25 cellular contexts compared by ENCODE assay signal in the genomic region with DNA sequence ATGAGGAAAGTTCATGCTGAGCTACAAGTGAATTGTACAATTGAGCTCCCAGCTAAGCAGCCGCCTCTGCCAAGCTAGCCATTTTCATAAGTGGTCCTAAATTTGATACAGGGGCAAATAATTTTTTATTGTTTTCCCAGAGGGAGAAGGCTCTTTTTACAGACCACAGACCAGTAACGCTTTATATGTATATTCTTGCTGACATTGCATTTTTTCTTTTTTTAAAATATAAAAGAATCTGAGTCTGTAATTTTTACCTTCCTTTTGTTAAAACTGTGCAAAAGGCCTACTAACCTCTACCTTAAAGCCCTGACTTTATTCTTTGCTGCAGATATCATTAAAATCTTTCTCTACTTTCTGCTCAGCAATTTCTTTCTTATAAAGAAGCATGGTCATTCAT.
"Had no signal": no experiment of that assay in that cellular context is flagged by ENCODE, and none has a peak within 500 bp of the region (broad histone marks: within the 10 kb centered on the region; RNA-seq: fewer than 3 reads in every experiment).

No MANE protein-coding gene starts in this region.

- DNase-seq: activated CD4-positive, alpha-beta memory T cell treated with anti-CD3 and anti-CD28 coated beads, Interleukin-2, amount 10 ng/mL, durations not matched to agents 7 days and 5 days; activated CD4-positive, alpha-beta T cell treated with anti-CD3 and anti-CD28 coated beads for 48 hours; activated effector memory CD4-positive, alpha-beta T cell treated with Interleukin-2 at 50 U/mL for 16 hours; activated naive CD4-positive, alpha-beta T cell treated with anti-CD3 and anti-CD28 coated beads for 36 hours; activated naive CD8-positive, alpha-beta T cell treated with anti-CD3 and anti-CD28 coated beads, Interleukin-2, amount 10 ng/mL, durations not matched to agents 7 days and 5 days; activated T-cell treated with anti-CD3 and anti-CD28 coated beads, Interleukin-2, amount 50 U/mL, for 72 hours; amniotic stem cell; glutamatergic neuron; kidney glomerular epithelial cell; left lung; naive B cell; nucleus accumbens; posterior cingulate gyrus; small intestine; stimulated activated CD4-positive, alpha-beta T cell treated with anti-CD3 and anti-CD28 coated beads, Interleukin-2, amount 100 ng/mL, for 24 hours; stimulated activated naive CD8-positive, alpha-beta T cell treated with anti-CD3 and anti-CD28 coated beads, Interleukin-15, amount 100 ng/mL, for 72 hours had no signal

- H3K36me3 Mint-ChIP-seq: activated naive CD8-positive, alpha-beta T cell treated with anti-CD3 and anti-CD28 coated beads, Interleukin-2, amount 10 ng/mL, durations not matched to agents 7 days and 5 days; naive B cell; stimulated activated effector memory CD8-positive, alpha-beta T cell treated with anti-CD3 and anti-CD28 coated beads, Interleukin-12 subunit alpha, Interleukin-12 subunit beta, amount 100 ng/mL, for 72 hours had no signal

- H3K36me3 ChIP-seq: breast epithelium, esophagus muscularis mucosa, left lung, suprapubic skin, tibial nerve had no signal

- H3K4me2 ChIP-seq: hepatocyte had no signal

- H3K4me3 ChIP-seq: breast epithelium, coronary artery, esophagus muscularis mucosa, hepatocyte, left lung, lung, suprapubic skin, tibial nerve had no signal

- H3K27me3 Mint-ChIP-seq: activated CD4-positive, alpha-beta memory T cell treated with anti-CD3 and anti-CD28 coated beads, Interleukin-2, amount 10 ng/mL, durations not matched to agents 7 days and 5 days; activated naive CD8-positive, alpha-beta T cell treated with anti-CD3 and anti-CD28 coated beads, Interleukin-2, amount 10 ng/mL, durations not matched to agents 7 days and 5 days; naive B cell; stimulated activated naive CD8-positive, alpha-beta T cell treated with anti-CD3 and anti-CD28 coated beads, Interleukin-15, amount 100 ng/mL, for 72 hours had no signal

- H3K4me1 Mint-ChIP-seq: activated CD4-positive, alpha-beta memory T cell treated with anti-CD3 and anti-CD28 coated beads, Interleukin-2, amount 10 ng/mL, durations not matched to agents 7 days and 5 days; activated naive CD8-positive, alpha-beta T cell treated with anti-CD3 and anti-CD28 coated beads, Interleukin-2, amount 10 ng/mL, durations not matched to agents 7 days and 5 days; naive B cell; stimulated activated effector memory CD8-positive, alpha-beta T cell treated with anti-CD3 and anti-CD28 coated beads, Interleukin-12 subunit alpha, Interleukin-12 subunit beta, amount 100 ng/mL, for 72 hours; stimulated activated naive CD8-positive, alpha-beta T cell treated with anti-CD3 and anti-CD28 coated beads, Interleukin-15, amount 100 ng/mL, for 72 hours had no signal

- H3K4me3 Mint-ChIP-seq: activated CD4-positive, alpha-beta memory T cell treated with anti-CD3 and anti-CD28 coated beads, Interleukin-2, amount 10 ng/mL, durations not matched to agents 7 days and 5 days; activated naive CD4-positive, alpha-beta T cell treated with anti-CD3 and anti-CD28 coated beads for 36 hours; activated naive CD8-positive, alpha-beta T cell treated with anti-CD3 and anti-CD28 coated beads, Interleukin-2, amount 10 ng/mL, durations not matched to agents 7 days and 5 days; activated T-cell treated with anti-CD3 and anti-CD28 coated beads, Interleukin-2, amount 50 U/mL, for 72 hours; naive B cell; stimulated activated effector memory CD8-positive, alpha-beta T cell treated with anti-CD3 and anti-CD28 coated beads, Interleukin-12 subunit alpha, Interleukin-12 subunit beta, amount 100 ng/mL, for 72 hours; stimulated activated naive CD8-positive, alpha-beta T cell treated with anti-CD3 and anti-CD28 coated beads, Interleukin-15, amount 100 ng/mL, for 72 hours had no signal

- H3K27ac Mint-ChIP-seq: activated CD4-positive, alpha-beta memory T cell treated with anti-CD3 and anti-CD28 coated beads, Interleukin-2, amount 10 ng/mL, durations not matched to agents 7 days and 5 days; activated naive CD4-positive, alpha-beta T cell treated with anti-CD3 and anti-CD28 coated beads for 36 hours; activated naive CD8-positive, alpha-beta T cell treated with anti-CD3 and anti-CD28 coated beads, Interleukin-2, amount 10 ng/mL, durations not matched to agents 7 days and 5 days; activated T-cell treated with anti-CD3 and anti-CD28 coated beads, Interleukin-2, amount 50 U/mL, for 72 hours; naive B cell; stimulated activated effector memory CD8-positive, alpha-beta T cell treated with anti-CD3 and anti-CD28 coated beads, Interleukin-12 subunit alpha, Interleukin-12 subunit beta, amount 100 ng/mL, for 72 hours; stimulated activated naive CD8-positive, alpha-beta T cell treated with anti-CD3 and anti-CD28 coated beads, Interleukin-15, amount 100 ng/mL, for 72 hours had no signal

- H3K4me1 ChIP-seq: breast epithelium, esophagus muscularis mucosa, left lung, suprapubic skin had no signal

- H3K27ac ChIP-seq: breast epithelium, coronary artery, esophagus muscularis mucosa, hepatocyte, left lung, suprapubic skin, tibial nerve had no signal

- H3K27me3 ChIP-seq: breast epithelium, esophagus muscularis mucosa, hepatocyte, left lung, suprapubic skin, tibial nerve had no signal

- H3K9me3 Mint-ChIP-seq: activated CD4-positive, alpha-beta memory T cell treated with anti-CD3 and anti-CD28 coated beads, Interleukin-2, amount 10 ng/mL, durations not matched to agents 7 days and 5 days; stimulated activated naive CD8-positive, alpha-beta T cell treated with anti-CD3 and anti-CD28 coated beads, Interleukin-15, amount 100 ng/mL, for 72 hours had no signal

- ATAC-seq: activated T-cell treated with anti-CD3 and anti-CD28 coated beads, Interleukin-2, amount 50 U/mL, for 72 hours; left lung; sciatic nerve; stimulated activated effector memory CD8-positive, alpha-beta T cell treated with anti-CD3 and anti-CD28 coated beads, Interleukin-12 subunit alpha, Interleukin-12 subunit beta, amount 100 ng/mL, for 72 hours; stimulated activated naive CD8-positive, alpha-beta T cell treated with anti-CD3 and anti-CD28 coated beads, Interleukin-15, amount 100 ng/mL, for 72 hours had no signal

- H2AFZ ChIP-seq: hepatocyte had no signal

- H3K9me3 ChIP-seq: breast epithelium, esophagus muscularis mucosa, left lung, suprapubic skin, tibial nerve had no signal
